1 cellular context compared by ENCODE assay signal in the genomic region with DNA sequence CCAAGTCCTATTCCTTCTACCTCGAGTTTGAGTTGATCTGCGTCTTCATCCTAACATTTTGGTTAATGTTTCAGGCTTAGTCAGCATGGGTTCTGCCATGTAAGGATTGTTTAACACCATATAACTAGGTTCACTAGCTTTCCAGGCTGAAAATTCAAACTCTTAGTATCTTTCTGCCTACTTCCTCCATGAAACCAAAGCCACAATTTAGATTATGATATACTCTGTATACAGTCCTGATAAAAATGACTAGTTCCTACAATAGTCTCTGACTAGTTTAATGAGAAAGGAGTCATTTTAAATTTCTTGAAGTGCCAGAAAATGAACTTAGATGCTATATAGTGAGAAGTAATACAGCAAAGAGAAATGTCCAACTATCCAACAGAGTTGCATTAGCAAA.
TF ChIP-seq lines count a peak whose summit lies in the region.

No MANE protein-coding gene starts in this region.

TF ChIP-seq in GM12878, 131 proteins besides CTCF, POLR2A, EP300 and RAD21:
- TF ChIP-seq, protein P1, sequence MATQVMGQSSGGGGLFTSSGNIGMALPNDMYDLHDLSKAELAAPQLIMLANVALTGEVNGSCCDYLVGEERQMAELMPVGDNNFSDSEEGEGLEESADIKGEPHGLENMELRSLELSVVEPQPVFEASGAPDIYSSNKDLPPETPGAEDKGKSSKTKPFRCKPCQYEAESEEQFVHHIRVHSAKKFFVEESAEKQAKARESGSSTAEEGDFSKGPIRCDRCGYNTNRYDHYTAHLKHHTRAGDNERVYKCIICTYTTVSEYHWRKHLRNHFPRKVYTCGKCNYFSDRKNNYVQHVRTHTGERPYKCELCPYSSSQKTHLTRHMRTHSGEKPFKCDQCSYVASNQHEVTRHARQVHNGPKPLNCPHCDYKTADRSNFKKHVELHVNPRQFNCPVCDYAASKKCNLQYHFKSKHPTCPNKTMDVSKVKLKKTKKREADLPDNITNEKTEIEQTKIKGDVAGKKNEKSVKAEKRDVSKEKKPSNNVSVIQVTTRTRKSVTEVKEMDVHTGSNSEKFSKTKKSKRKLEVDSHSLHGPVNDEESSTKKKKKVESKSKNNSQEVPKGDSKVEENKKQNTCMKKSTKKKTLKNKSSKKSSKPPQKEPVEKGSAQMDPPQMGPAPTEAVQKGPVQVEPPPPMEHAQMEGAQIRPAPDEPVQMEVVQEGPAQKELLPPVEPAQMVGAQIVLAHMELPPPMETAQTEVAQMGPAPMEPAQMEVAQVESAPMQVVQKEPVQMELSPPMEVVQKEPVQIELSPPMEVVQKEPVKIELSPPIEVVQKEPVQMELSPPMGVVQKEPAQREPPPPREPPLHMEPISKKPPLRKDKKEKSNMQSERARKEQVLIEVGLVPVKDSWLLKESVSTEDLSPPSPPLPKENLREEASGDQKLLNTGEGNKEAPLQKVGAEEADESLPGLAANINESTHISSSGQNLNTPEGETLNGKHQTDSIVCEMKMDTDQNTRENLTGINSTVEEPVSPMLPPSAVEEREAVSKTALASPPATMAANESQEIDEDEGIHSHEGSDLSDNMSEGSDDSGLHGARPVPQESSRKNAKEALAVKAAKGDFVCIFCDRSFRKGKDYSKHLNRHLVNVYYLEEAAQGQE (IDR thresholded peaks at IDR 0.05; ENCODE audit: low read depth, low read length): no peak
- TF ChIP-seq ZSCAN29 (IDR thresholded peaks at IDR 0.05): no peak
- no peak for TF ChIP-seq NBN (IDR thresholded peaks at IDR 0.05)
- no peak for TF ChIP-seq CREM (IDR thresholded peaks at IDR 0.05; ENCODE audit: low read depth)
- TF ChIP-seq CHD1 (IDR thresholded peaks at IDR 0.05; ENCODE audit: low read depth, low read length): no peak
- no peak for TF ChIP-seq EED (IDR thresholded peaks at IDR 0.05; ENCODE audit: low read depth)
- TF ChIP-seq ETV6 (conservative IDR thresholded peaks at IDR 0.05 in 1 of 2, IDR thresholded peaks at IDR 0.05 in 1 of 2; ENCODE audit: borderline replicate concordance in 1 of 2, low read depth in 1 of 2): no peak
- TF ChIP-seq, protein P2, sequence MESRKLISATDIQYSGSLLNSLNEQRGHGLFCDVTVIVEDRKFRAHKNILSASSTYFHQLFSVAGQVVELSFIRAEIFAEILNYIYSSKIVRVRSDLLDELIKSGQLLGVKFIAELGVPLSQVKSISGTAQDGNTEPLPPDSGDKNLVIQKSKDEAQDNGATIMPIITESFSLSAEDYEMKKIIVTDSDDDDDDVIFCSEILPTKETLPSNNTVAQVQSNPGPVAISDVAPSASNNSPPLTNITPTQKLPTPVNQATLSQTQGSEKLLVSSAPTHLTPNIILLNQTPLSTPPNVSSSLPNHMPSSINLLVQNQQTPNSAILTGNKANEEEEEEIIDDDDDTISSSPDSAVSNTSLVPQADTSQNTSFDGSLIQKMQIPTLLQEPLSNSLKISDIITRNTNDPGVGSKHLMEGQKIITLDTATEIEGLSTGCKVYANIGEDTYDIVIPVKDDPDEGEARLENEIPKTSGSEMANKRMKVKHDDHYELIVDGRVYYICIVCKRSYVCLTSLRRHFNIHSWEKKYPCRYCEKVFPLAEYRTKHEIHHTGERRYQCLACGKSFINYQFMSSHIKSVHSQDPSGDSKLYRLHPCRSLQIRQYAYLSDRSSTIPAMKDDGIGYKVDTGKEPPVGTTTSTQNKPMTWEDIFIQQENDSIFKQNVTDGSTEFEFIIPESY (IDR thresholded peaks at IDR 0.05): no peak
- TF ChIP-seq NR2F1 (conservative IDR thresholded peaks at IDR 0.05): no peak
- TF ChIP-seq, protein P3, sequence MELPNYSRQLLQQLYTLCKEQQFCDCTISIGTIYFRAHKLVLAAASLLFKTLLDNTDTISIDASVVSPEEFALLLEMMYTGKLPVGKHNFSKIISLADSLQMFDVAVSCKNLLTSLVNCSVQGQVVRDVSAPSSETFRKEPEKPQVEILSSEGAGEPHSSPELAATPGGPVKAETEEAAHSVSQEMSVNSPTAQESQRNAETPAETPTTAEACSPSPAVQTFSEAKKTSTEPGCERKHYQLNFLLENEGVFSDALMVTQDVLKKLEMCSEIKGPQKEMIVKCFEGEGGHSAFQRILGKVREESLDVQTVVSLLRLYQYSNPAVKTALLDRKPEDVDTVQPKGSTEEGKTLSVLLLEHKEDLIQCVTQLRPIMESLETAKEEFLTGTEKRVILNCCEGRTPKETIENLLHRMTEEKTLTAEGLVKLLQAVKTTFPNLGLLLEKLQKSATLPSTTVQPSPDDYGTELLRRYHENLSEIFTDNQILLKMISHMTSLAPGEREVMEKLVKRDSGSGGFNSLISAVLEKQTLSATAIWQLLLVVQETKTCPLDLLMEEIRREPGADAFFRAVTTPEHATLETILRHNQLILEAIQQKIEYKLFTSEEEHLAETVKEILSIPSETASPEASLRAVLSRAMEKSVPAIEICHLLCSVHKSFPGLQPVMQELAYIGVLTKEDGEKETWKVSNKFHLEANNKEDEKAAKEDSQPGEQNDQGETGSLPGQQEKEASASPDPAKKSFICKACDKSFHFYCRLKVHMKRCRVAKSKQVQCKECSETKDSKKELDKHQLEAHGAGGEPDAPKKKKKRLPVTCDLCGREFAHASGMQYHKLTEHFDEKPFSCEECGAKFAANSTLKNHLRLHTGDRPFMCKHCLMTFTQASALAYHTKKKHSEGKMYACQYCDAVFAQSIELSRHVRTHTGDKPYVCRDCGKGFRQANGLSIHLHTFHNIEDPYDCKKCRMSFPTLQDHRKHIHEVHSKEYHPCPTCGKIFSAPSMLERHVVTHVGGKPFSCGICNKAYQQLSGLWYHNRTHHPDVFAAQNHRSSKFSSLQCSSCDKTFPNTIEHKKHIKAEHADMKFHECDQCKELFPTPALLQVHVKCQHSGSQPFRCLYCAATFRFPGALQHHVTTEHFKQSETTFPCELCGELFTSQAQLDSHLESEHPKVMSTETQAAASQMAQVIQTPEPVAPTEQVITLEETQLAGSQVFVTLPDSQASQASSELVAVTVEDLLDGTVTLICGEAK (IDR thresholded peaks at IDR 0.05; ENCODE audit: borderline replicate concordance): no peak
- TF ChIP-seq TCF3 (IDR thresholded peaks at IDR 0.05; ENCODE audit: borderline replicate concordance, insufficient read depth, low read depth, low read length): no peak
- no peak for TF ChIP-seq SMC3 (IDR thresholded peaks at IDR 0.05; ENCODE audit: borderline replicate concordance, low read length)
